ENCODE assay signal across 17 cellular contexts in the genomic region with DNA sequence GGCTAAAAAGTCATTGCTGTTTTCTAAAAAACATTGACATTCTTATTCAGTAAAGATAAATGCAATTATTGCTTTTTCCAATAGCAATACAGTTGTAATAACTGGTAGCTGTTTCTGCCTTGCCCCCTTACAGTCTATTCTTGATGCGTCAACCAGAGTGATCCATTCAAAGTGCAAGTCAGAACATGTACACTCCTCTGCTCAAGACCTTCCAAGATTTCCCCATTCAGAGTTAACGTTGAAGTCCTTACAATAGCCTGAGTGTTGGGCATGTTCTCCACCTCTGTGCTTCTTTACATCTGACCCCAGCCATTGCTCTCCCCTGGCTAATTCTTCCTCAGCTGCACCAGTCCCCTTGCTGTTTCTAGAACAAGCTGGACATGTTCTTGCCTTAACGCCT. TPM values are rescaled to one million over a fixed set of nuclear protein-coding genes. Genes with fewer than 3 reads are reported as not detected.
DNase-seq lines count a peak whose midpoint lies in the region; ATAC-seq and TF ChIP-seq lines count a peak whose summit lies in the region.
"Had no signal": no experiment of that assay in that cellular context is flagged by ENCODE, and none has a peak within 500 bp of the region (broad histone marks: within the 10 kb centered on the region; RNA-seq: fewer than 3 reads in every experiment).

No MANE protein-coding gene starts in this region.

- H3K9me3 ChIP-seq in RWPE2 (ENCODE audit: severe bottlenecking) = no peaks in the 10 kb centered on the region
- H3K9me3 ChIP-seq in prostate gland = no peaks in the 10 kb centered on the region
- no peaks in the 10 kb centered on the region for H3K9me3 ChIP-seq in naive thymus-derived CD4-positive, alpha-beta T cell (ENCODE audit: control insufficient read depth in 2 of 3, low read length in 3 of 3)

- H3K4me1 Mint-ChIP-seq in progenitor cell of endocrine pancreas (ENCODE audit: low read depth) = peaks cover 2% of the 10 kb centered on the region
- peaks cover 12 to 56% (median 31%) of the 10 kb centered on the region in 7 donors for H3K4me1 Mint-ChIP-seq in naive thymus-derived CD4-positive, alpha-beta T cell

- no peak overlapping the region for H3K27ac Mint-ChIP-seq in progenitor cell of endocrine pancreas
- no peak overlapping the region for H3K27ac Mint-ChIP-seq in naive thymus-derived CD4-positive, alpha-beta T cell
- H3K27ac Mint-ChIP-seq: IgD-negative memory B cell, T-cell had no signal

- no peak for TF ChIP-seq POLR2A in prostate gland (IDR thresholded peaks at IDR 0.05)

- ATAC-seq in RWPE2 (ENCODE audit: low read depth) = peak; percentile 100
- ATAC-seq in esophagus mucosa = peak; percentile 65
- ATAC-seq in naive thymus-derived CD4-positive, alpha-beta T cell = no peak
- ATAC-seq: T-cell had no signal

- H3K4me3 ChIP-seq in RWPE2 (ENCODE audit: severe bottlenecking) (no peak overlapping the region), prostate gland (no peak overlapping the region)
- H3K4me3 ChIP-seq in naive thymus-derived CD4-positive, alpha-beta T cell (ENCODE audit: low read length) = no peak overlapping the region
- H3K4me3 ChIP-seq: GM23248 had no signal

- H3K27me3 ChIP-seq in RWPE2 (ENCODE audit: insufficient read depth, poor library complexity, severe bottlenecking) (no peaks in the 10 kb centered on the region), prostate gland (replicated peaks; ENCODE audit: insufficient read depth) (no peaks in the 10 kb centered on the region)
- no peaks in the 10 kb centered on the region for H3K27me3 ChIP-seq in naive thymus-derived CD4-positive, alpha-beta T cell (ENCODE audit: control insufficient read depth in 2 of 2, insufficient read depth in 2 of 2, low read length in 2 of 2)

- no peaks in the 10 kb centered on the region for H3K27me3 Mint-ChIP-seq in progenitor cell of endocrine pancreas
- no peaks in the 10 kb centered on the region for H3K27me3 Mint-ChIP-seq in naive thymus-derived CD4-positive, alpha-beta T cell
- H3K27me3 Mint-ChIP-seq: IgD-negative memory B cell, T-cell had no signal

- no peaks in the 10 kb centered on the region for H3K9me3 Mint-ChIP-seq in progenitor cell of endocrine pancreas (ENCODE audit: low read depth)
- H3K9me3 Mint-ChIP-seq in naive thymus-derived CD4-positive, alpha-beta T cell = peaks cover 0 to 7% (median 0%) of the 10 kb centered on the region in 11 donors

- intact Hi-C loops in prostate gland (cut with DNase I) = no loop called here
- intact Hi-C loops in naive thymus-derived CD4-positive, alpha-beta T cell (cut with micrococcal nuclease) = no loop called here

- H3K36me3 ChIP-seq in RWPE2 (ENCODE audit: low read depth) (0 out of 2 replicates have a peak, but pooled peaks cover 4% of the 10 kb centered on the region), prostate gland (no peaks in the 10 kb centered on the region)
- no peaks in the 10 kb centered on the region for H3K36me3 ChIP-seq in naive thymus-derived CD4-positive, alpha-beta T cell (ENCODE audit: control insufficient read depth in 2 of 3, insufficient read depth in 3 of 3, low read length in 3 of 3)

- CTCF ChIA-PET in naive thymus-derived CD4-positive, alpha-beta T cell (lab: Charles Lee) = interaction anchor here (0.6 kb wide), 1 partner anchor 12 kb away, joined by 4 read pairs; no protein-coding TSS in a partner anchor

- no peak overlapping the region for H3K4me3 Mint-ChIP-seq in progenitor cell of endocrine pancreas (ENCODE audit: low read depth)
- no peak overlapping the region for H3K4me3 Mint-ChIP-seq in naive thymus-derived CD4-positive, alpha-beta T cell
- H3K4me3 Mint-ChIP-seq: IgD-negative memory B cell, T-cell had no signal

- H3K27ac ChIP-seq in RWPE2 (ENCODE audit: poor library complexity, severe bottlenecking) = peak overlapping the region; percentile 59
- H3K27ac ChIP-seq in prostate gland = no peak overlapping the region
- no peak overlapping the region for H3K27ac ChIP-seq in naive thymus-derived CD4-positive, alpha-beta T cell (ENCODE audit: low read depth, low read length)
- H3K27ac ChIP-seq: GM23248 had no signal

- H3K4me1 ChIP-seq in RWPE2 (ENCODE audit: insufficient read depth, poor library complexity, severe bottlenecking) = peaks cover 45% of the 10 kb centered on the region
- no peaks in the 10 kb centered on the region for H3K4me1 ChIP-seq in prostate gland (replicated peaks)
- H3K4me1 ChIP-seq in naive thymus-derived CD4-positive, alpha-beta T cell (ENCODE audit: control insufficient read depth in 2 of 2, insufficient read depth in 2 of 2, low read length in 2 of 2) = peaks cover 0 to 11% of the 10 kb centered on the region in 2 donors

- POLR2A ChIA-PET in naive thymus-derived CD4-positive, alpha-beta T cell (lab: Charles Lee) = interaction anchor here (1.3 kb wide), 1 partner anchor 24 kb away, joined by 4 read pairs; a partner anchor contains a TSS

- peaks cover 2% of the 10 kb centered on the region for H3K36me3 Mint-ChIP-seq in progenitor cell of endocrine pancreas (ENCODE audit: insufficient read depth)
- peaks cover 4 to 27% (median 24%) of the 10 kb centered on the region in 5 donors for H3K36me3 Mint-ChIP-seq in naive thymus-derived CD4-positive, alpha-beta T cell

- no peak for TF ChIP-seq CTCF in RWPE2 (IDR thresholded peaks at IDR 0.05; ENCODE audit: poor library complexity, severe bottlenecking)
- TF ChIP-seq CTCF in progenitor cell of endocrine pancreas (IDR thresholded peaks at IDR 0.05; ENCODE audit: unreplicated experiment) = no peak
- no peak for TF ChIP-seq CTCF in prostate gland (IDR thresholded peaks at IDR 0.05)

- WGBS in prostate gland = 43% methylated on average over 3 of the region's 3 CpGs

- DNase-seq in NCI-H82 (lab: John Stamatoyannopoulos, UW) = peak; percentile 24
- no peak for DNase-seq in NCI-H82 treated with DMSO at 0.1 percent for 48 hours (lab: John Stamatoyannopoulos, UW; ENCODE audit: unreplicated experiment)
- no peak for DNase-seq in RWPE2 (ENCODE audit: low spot score)
- DNase-seq in NOMO-1 treated with dmso at 0.1 percent for 144 hours (lab: John Stamatoyannopoulos, UW; ENCODE audit: unreplicated experiment) = no peak
- no peak for DNase-seq in progenitor cell of endocrine pancreas (ENCODE audit: low spot score, unreplicated experiment)
- no peak for DNase-seq in prostate gland (ENCODE audit: low spot score)
- no peak for DNase-seq in naive thymus-derived CD4-positive, alpha-beta T cell
- DNase-seq: C1 segment of cervical spinal cord; DMS53; GM23248; MV-4-11; NCI-H1436; NCI-H2081 treated with DMSO at 0.1 percent for 48 hours; NK-92 treated with Interleukin-12 subunit alpha and Interleukin-12 subunit beta, amount 100 ng/mL, for 24 hours; T-cell had no signal

RNA-seq across cellular contexts. Expression of a gene that starts 24.3 kb away (rescaled TPM):
- total RNA-seq in esophagus mucosa = 12.6 TPM
- total RNA-seq in progenitor cell of endocrine pancreas = 32.5 and 33.3 TPM in 2 replicates
- total RNA-seq in prostate gland = 10 to 100 TPM; 11.4 to 20.3 TPM
- total RNA-seq in naive thymus-derived CD4-positive, alpha-beta T cell = 10 to 100 TPM; 28.5 to 52.2 (median 40.7) TPM
- 10 to 100 TPM; 33.3 to 45.8 TPM for polyA plus RNA-seq in naive thymus-derived CD4-positive, alpha-beta T cell
